18 cellular contexts compared by ENCODE assay signal in the genomic region with DNA sequence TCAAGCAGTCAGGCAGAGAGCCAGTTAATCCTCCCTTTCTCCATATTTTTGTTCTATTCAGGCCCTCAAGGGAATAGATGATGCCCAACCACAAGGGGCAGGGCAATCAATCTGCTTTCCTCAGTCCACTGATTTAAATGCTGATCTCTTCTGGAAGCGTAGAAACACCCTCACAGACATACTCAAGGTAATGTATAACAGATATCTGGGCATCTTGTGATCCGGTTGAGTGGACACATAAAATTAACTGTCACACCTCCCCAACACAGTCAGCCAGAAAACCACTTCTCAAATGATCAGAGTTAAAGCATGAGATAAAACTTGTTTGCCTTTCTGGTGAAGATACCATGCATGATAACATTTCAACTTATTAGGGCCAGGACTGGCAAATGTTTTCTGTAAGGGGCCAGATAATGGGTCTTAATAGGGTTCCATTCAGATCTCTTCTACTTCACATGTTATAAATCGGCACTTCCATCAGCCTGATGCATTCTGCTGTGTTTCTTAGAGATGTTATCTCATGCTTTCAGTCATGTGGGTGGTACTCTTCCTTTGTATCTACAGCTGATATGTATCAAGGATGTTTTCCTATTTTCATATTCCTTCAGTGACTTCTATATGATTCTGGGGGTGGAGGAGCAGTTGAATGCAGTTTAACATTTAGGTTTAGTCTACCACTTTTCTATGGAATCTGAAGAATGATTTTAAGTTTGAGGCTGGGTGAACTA.
DNase-seq lines count a peak whose midpoint lies in the region; ATAC-seq and TF ChIP-seq lines count a peak whose summit lies in the region.
"Had no signal": no experiment of that assay in that cellular context is flagged by ENCODE, and none has a peak within 500 bp of the region (broad histone marks: within the 10 kb centered on the region; RNA-seq: fewer than 3 reads in every experiment).

No MANE protein-coding gene starts in this region.

- DNase-seq in AG10803 (ENCODE audit: low read depth): peak; percentile 3
- DNase-seq in HK-2 (ENCODE audit: unreplicated experiment): peak; percentile 8
- DNase-seq in kidney glomerular epithelial cell (lab: John Stamatoyannopoulos, UW): peak; percentile 70
- DNase-seq in iPS-NIHi11 (ENCODE audit: low spot score): no peak
- DNase-seq: activated CD4-positive, alpha-beta T cell treated with anti-CD3 and anti-CD28 coated beads for 48 hours; activated CD8-positive, alpha-beta memory T cell treated with anti-CD3 and anti-CD28 coated beads, Interleukin-2, amount 10 ng/mL, durations not matched to agents 7 days and 5 days; activated naive CD8-positive, alpha-beta T cell treated with anti-CD3 and anti-CD28 coated beads, Interleukin-2, amount 10 ng/mL, durations not matched to agents 7 days and 5 days; CD4-positive, CD25-positive, alpha-beta regulatory T cell; cortex of kidney; DMS153; NCI-H146; NCI-H226; retina had no signal

- H3K4me3 ChIP-seq in AG10803 (ENCODE audit: low read length): no peak overlapping the region
- H3K4me3 ChIP-seq: vagina had no signal

- TF ChIP-seq CTCF in AG10803 (conservative IDR thresholded peaks at IDR 0.05; ENCODE audit: low read length): no peak

- ATAC-seq in SK-N-SH treated with all-trans-retinoic acid at 6 μM for 48 hours: peak; percentile 79
- ATAC-seq in GM18868 (IDR thresholded peaks at IDR 0.05; ENCODE audit: unreplicated experiment): no peak
- ATAC-seq in HG03442 (IDR thresholded peaks at IDR 0.05; ENCODE audit: unreplicated experiment): no peak
- ATAC-seq in HG03469 (IDR thresholded peaks at IDR 0.05; ENCODE audit: unreplicated experiment): no peak
- ATAC-seq: activated CD8-positive, alpha-beta memory T cell treated with anti-CD3 and anti-CD28 coated beads, Interleukin-2, amount 10 ng/mL, durations not matched to agents 7 days and 5 days had no signal

TF ChIP-seq in SK-N-SH treated with all-trans-retinoic acid at 6 μM for 48 hours, 23 proteins besides CTCF, POLR2A, EP300 and RAD21:
- peak; percentile 79 for TF ChIP-seq ISL1 (CRISPR knock-in tag; IDR thresholded peaks at IDR 0.05)
- TF ChIP-seq TSHZ2 (CRISPR knock-in tag; IDR thresholded peaks at IDR 0.05): peak; percentile 70
- TF ChIP-seq OSR1 (CRISPR knock-in tag; IDR thresholded peaks at IDR 0.05): no peak
- 0 out of 2 replicates have a peak, but pooled peaks have one; percentile 36 for TF ChIP-seq ZNF8 (CRISPR knock-in tag; IDR thresholded peaks at IDR 0.05)
- TF ChIP-seq TCF4 (CRISPR knock-in tag; IDR thresholded peaks at IDR 0.05; ENCODE audit: borderline replicate concordance): peak; percentile 75; the same call in 1 of the 2 replicates
- no peak for TF ChIP-seq RARB (CRISPR knock-in tag; IDR thresholded peaks at IDR 0.05)
- TF ChIP-seq ZNF70 (CRISPR knock-in tag; IDR thresholded peaks at IDR 0.05): no peak
- 0 out of 2 replicates have a peak, but pooled peaks have one; percentile 4 for TF ChIP-seq ZNF565 (CRISPR knock-in tag; conservative IDR thresholded peaks at IDR 0.05; ENCODE audit: low read depth)
